In genomic region chr15:65420975-65421359, GRCh38 we compare ENCODE assay signal across 9 cellular contexts. TPM values are rescaled to one million over a fixed set of nuclear protein-coding genes. Genes with fewer than 3 reads are reported as not detected.
DNase-seq lines count a peak whose midpoint lies in the region; ATAC-seq and TF ChIP-seq lines count a peak whose summit lies in the region.
"Had no signal": no experiment of that assay in that cellular context is flagged by ENCODE, and none has a peak within 500 bp of the region (broad histone marks: within the 10 kb centered on the region; RNA-seq: fewer than 3 reads in every experiment).

No MANE protein-coding gene starts in this region.

- no peak overlapping the region; the same call in 1 of the 2 replicates for H3K4me3 ChIP-seq in IMR-90 (ENCODE audit: insufficient read depth, low read depth, low read length)
- H3K4me3 ChIP-seq in coronary artery: peak overlapping the region; percentile 82
- no peak overlapping the region for H3K4me3 ChIP-seq in mucosa of stomach (ENCODE audit: low read length)
- peak overlapping the region; percentile 76 to 77 for H3K4me3 ChIP-seq in stomach smooth muscle (ENCODE audit: low read length in 2 of 2)

- CTCF ChIA-PET in IMR-90 (lab: Yijun Ruan, JAX): interaction anchor here (1.2 to 2.2 kb wide), 3 partner anchors 12 to 46 kb away, joined by 3 to 8 read pairs (median 6); no protein-coding TSS in a partner anchor

- no peak for TF ChIP-seq CTCF in IMR-90 (conservative IDR thresholded peaks at IDR 0.05; ENCODE audit: low read depth, low read length)
- TF ChIP-seq CTCF in coronary artery (IDR thresholded peaks at IDR 0.05): no peak

- H2BK5ac ChIP-seq in IMR-90 (ENCODE audit: low read depth, low read length, poor library complexity, severe bottlenecking): no peak overlapping the region

- BruUV-seq in IMR-90 (replicated peaks; lab: Mats Ljungman, UMichigan): no TSS peak

- H3K56ac ChIP-seq in IMR-90 (ENCODE audit: extremely low read depth, insufficient read depth, low read length): no peak overlapping the region

- H4K20me1 ChIP-seq in IMR-90 (ENCODE audit: insufficient read depth, low read length): peaks cover 7% of the 10 kb centered on the region; the same call in 1 of the 2 replicates

- H3K9me1 ChIP-seq in IMR-90 (ENCODE audit: insufficient read depth, low read length): peaks cover 20% of the 10 kb centered on the region

- no peaks in the 10 kb centered on the region for H3K9me3 ChIP-seq in IMR-90 (ENCODE audit: control insufficient read depth, insufficient read depth, low read length)
- H3K9me3 ChIP-seq in mucosa of stomach (ENCODE audit: control insufficient read depth, low read length): no peaks in the 10 kb centered on the region
- no peaks in the 10 kb centered on the region for H3K9me3 ChIP-seq in stomach smooth muscle (ENCODE audit: control insufficient read depth in 2 of 2, low read length in 2 of 2)

- H3K18ac ChIP-seq in IMR-90 (ENCODE audit: low read depth, low read length): no peak overlapping the region

- peak overlapping the region; percentile 49 for H4K91ac ChIP-seq in IMR-90 (ENCODE audit: insufficient read depth, low read depth, low read length)

- no peak for TF ChIP-seq POLR2A in IMR-90 (IDR thresholded peaks at IDR 0.05; ENCODE audit: low read depth, low read length)

- dilution Hi-C loops in IMR-90 (cut with HindIII; ENCODE audit: low sequenced_read_pairs, unreplicated experiment): no loop called here

- no peak overlapping the region for H4K5ac ChIP-seq in IMR-90 (ENCODE audit: low read depth, low read length)

- TF ChIP-seq RAD21 in IMR-90 (IDR thresholded peaks at IDR 0.05; ENCODE audit: low read length): no peak

- POLR2A ChIA-PET in IMR-90 (lab: Charles Lee; ENCODE audit: unreplicated experiment): interaction anchor here (1.0 to 1.5 kb wide), 2 partner anchors 9 to 116 kb away, joined by 3 to 7 read pairs; partner anchors contain the start of gene RNU5B-1

- in situ Hi-C loops in IMR-90 (cut with MboI; ENCODE audit: low sequenced_read_pairs): no loop called here

- no peak overlapping the region for H2AK5ac ChIP-seq in IMR-90 (ENCODE audit: low read depth, low read length)

- ATAC-seq in IMR-90 (ENCODE audit: low read depth) (no peak), HG02623 (IDR thresholded peaks at IDR 0.05; ENCODE audit: unreplicated experiment) (no peak)

- H2BK15ac ChIP-seq in IMR-90 (ENCODE audit: low read depth, low read length): no peak overlapping the region

- peak overlapping the region; percentile 14; the same call in 1 of the 2 replicates for H3K4me2 ChIP-seq in IMR-90 (ENCODE audit: low read depth, low read length)

- H4K8ac ChIP-seq in IMR-90 (ENCODE audit: low read depth in 2 of 2, low read length in 2 of 2): peak overlapping the region; percentile 51 to 93; a peak in 2 of 4 replicates

- H3K4ac ChIP-seq in IMR-90 (ENCODE audit: low read depth, low read length): peak overlapping the region; percentile 94

- WGBS in IMR-90 (ENCODE audit: extremely low coverage in 2 of 2, insufficient read length in 1 of 2), 2 experiments: 17% methylated on average over 2 of the region's 17 CpGs; no CpG with 5 or more reads in 1 of the 2 experiments

- intact Hi-C loops in IMR-90 (cut with micrococcal nuclease): no loop called here

- 0 out of 2 replicates have a peak overlapping the region, but pooled peaks have one; percentile 59 for H3K23ac ChIP-seq in IMR-90 (ENCODE audit: low read depth, low read length)

- peaks cover 12% of the 10 kb centered on the region for H3K4me1 ChIP-seq in IMR-90 (ENCODE audit: control insufficient read depth, insufficient read depth, low read length)
- H3K4me1 ChIP-seq in mucosa of stomach (ENCODE audit: control insufficient read depth, insufficient read depth, low read length): peaks cover 12% of the 10 kb centered on the region
- peaks cover 23% of the 10 kb centered on the region for H3K4me1 ChIP-seq in stomach smooth muscle (ENCODE audit: control insufficient read depth, insufficient read depth, low read length)

- no peak for DNase-seq in IMR-90
- no peak for DNase-seq in coronary artery (ENCODE audit: low spot score)
- no peak for DNase-seq in pons (ENCODE audit: low spot score)
- no peak for DNase-seq in NCI-H526 (lab: John Stamatoyannopoulos, UW)
- DNase-seq in NCI-H82 treated with DMSO at 0.1 percent for 48 hours (lab: John Stamatoyannopoulos, UW; ENCODE audit: unreplicated experiment): no peak
- DNase-seq: NCI-H446 had no signal

- H3K27me3 ChIP-seq in IMR-90 (ENCODE audit: control insufficient read depth, insufficient read depth, low read length) (peaks cover 18% of the 10 kb centered on the region; the same call in 1 of the 2 replicates), mucosa of stomach (ENCODE audit: control insufficient read depth, insufficient read depth, low read length) (peaks cover 49% of the 10 kb centered on the region), stomach smooth muscle (ENCODE audit: control insufficient read depth in 1 of 2, insufficient read depth in 2 of 2, low read length in 2 of 2) (peaks cover 11 to 16% of the 10 kb centered on the region in 2 donors)

- H3K36me3 ChIP-seq in IMR-90 (ENCODE audit: control insufficient read depth, insufficient read depth, low read length) (no peaks in the 10 kb centered on the region), mucosa of stomach (ENCODE audit: control insufficient read depth, insufficient read depth, low read length) (no peaks in the 10 kb centered on the region), stomach smooth muscle (ENCODE audit: control insufficient read depth in 2 of 2, insufficient read depth in 2 of 2, low read length in 2 of 2) (no peaks in the 10 kb centered on the region)

- peak overlapping the region; percentile 26; the same call in 1 of the 2 replicates for H2BK20ac ChIP-seq in IMR-90 (ENCODE audit: low read depth, low read length)

- peak overlapping the region; percentile 32; the same call in 1 of the 2 replicates for H2BK120ac ChIP-seq in IMR-90 (ENCODE audit: low read depth, low read length)

- H2AFZ ChIP-seq in IMR-90 (replicated peaks; ENCODE audit: low read length, poor library complexity): peak overlapping the region; percentile 93

- peak overlapping the region; percentile 38 for H2AK9ac ChIP-seq in IMR-90 (replicated peaks; ENCODE audit: low read depth, low read length, poor library complexity)

- H3K9ac ChIP-seq in IMR-90 (ENCODE audit: low read depth, low read length) (no peak overlapping the region), mucosa of stomach (ENCODE audit: low read length) (peak overlapping the region; percentile 9), stomach smooth muscle (ENCODE audit: low read length in 2 of 2) (peak overlapping the region in 1 of 2 donors; percentile 38)

- peaks cover 0 to 22% of the 10 kb centered on the region in 2 experiments; a peak in 2 of 4 replicates for H3K79me1 ChIP-seq in IMR-90 (ENCODE audit: low read depth in 1 of 2, low read length in 2 of 2)

- peak overlapping the region; percentile 68 for H3K14ac ChIP-seq in IMR-90 (replicated peaks; ENCODE audit: low read depth, low read length)

- H3K27ac ChIP-seq in IMR-90 (ENCODE audit: insufficient read depth, low read length) (no peak overlapping the region), coronary artery (no peak overlapping the region), stomach smooth muscle (ENCODE audit: low read length) (no peak overlapping the region)

TF ChIP-seq in IMR-90, 13 proteins besides CTCF, POLR2A, EP300 and RAD21:
- no peak for TF ChIP-seq RFX5 (IDR thresholded peaks at IDR 0.05; ENCODE audit: low read depth, low read length)
- TF ChIP-seq NFE2L2 (IDR thresholded peaks at IDR 0.05; ENCODE audit: low read depth, low read length): no peak
- no peak for TF ChIP-seq MAFK (IDR thresholded peaks at IDR 0.05; ENCODE audit: low read depth, low read length)
- no peak for TF ChIP-seq SMC3 (IDR thresholded peaks at IDR 0.05; ENCODE audit: low read depth, low read length)
- TF ChIP-seq RCOR1 (IDR thresholded peaks at IDR 0.05; ENCODE audit: insufficient replicate concordance, low read length): no peak
- no peak for TF ChIP-seq CEBPB (IDR thresholded peaks at IDR 0.05; ENCODE audit: low read depth, low read length)
- TF ChIP-seq USF2 (IDR thresholded peaks at IDR 0.05; ENCODE audit: low read depth, low read length): no peak
- no peak for TF ChIP-seq BHLHE40 (IDR thresholded peaks at IDR 0.05; ENCODE audit: low read depth, low read length)
- TF ChIP-seq MXI1 (IDR thresholded peaks at IDR 0.05; ENCODE audit: borderline replicate concordance, low read depth, low read length): no peak
- no peak for TF ChIP-seq MAZ (IDR thresholded peaks at IDR 0.05; ENCODE audit: borderline replicate concordance, low read depth, low read length)
- TF ChIP-seq FOS (IDR thresholded peaks at IDR 0.05; ENCODE audit: low read depth, low read length): no peak
- no peak for TF ChIP-seq CHD1 (IDR thresholded peaks at IDR 0.05; ENCODE audit: low read depth, low read length)
- TF ChIP-seq, protein P1, sequence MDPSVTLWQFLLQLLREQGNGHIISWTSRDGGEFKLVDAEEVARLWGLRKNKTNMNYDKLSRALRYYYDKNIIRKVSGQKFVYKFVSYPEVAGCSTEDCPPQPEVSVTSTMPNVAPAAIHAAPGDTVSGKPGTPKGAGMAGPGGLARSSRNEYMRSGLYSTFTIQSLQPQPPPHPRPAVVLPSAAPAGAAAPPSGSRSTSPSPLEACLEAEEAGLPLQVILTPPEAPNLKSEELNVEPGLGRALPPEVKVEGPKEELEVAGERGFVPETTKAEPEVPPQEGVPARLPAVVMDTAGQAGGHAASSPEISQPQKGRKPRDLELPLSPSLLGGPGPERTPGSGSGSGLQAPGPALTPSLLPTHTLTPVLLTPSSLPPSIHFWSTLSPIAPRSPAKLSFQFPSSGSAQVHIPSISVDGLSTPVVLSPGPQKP (IDR thresholded peaks at IDR 0.05; ENCODE audit: borderline replicate concordance, low read depth, low read length): no peak

RNA-seq across cellular contexts. Expression of gene IGDCC4, which starts 1.8 kb away (rescaled TPM):
- total RNA-seq in IMR-90 (2012; rRNA removed): 0.54 and 0.56 TPM in 2 replicates
- 2.3 and 2.7 TPM in 2 replicates for polyA plus RNA-seq in IMR-90 (2012; rRNA removed)
- 1.2 and 2.6 TPM in 2 replicates for polyA plus RNA-seq in IMR-90 (2012; cell fraction: cytosol; rRNA removed)
- polyA plus RNA-seq in IMR-90 (2012; cell fraction: nucleus; rRNA removed; ENCODE audit: low replicate concordance): 12.3 and 14.6 TPM in 2 replicates

RNA-seq across cellular contexts. Expression of gene IGDCC3, which starts 43.2 kb away (rescaled TPM):
- total RNA-seq in IMR-90 (2012; rRNA removed): under 0.01 and 0.18 TPM in 2 replicates
- 0.19 and 0.32 TPM in 2 replicates for polyA plus RNA-seq in IMR-90 (2012; rRNA removed)
- polyA plus RNA-seq in IMR-90 (2012; cell fraction: cytosol; rRNA removed): 0.03 and 0.12 TPM in 2 replicates
- 0.27 and 0.29 TPM in 2 replicates for polyA plus RNA-seq in IMR-90 (2012; cell fraction: nucleus; rRNA removed; ENCODE audit: low replicate concordance)

Comparison
In these comparisons a context has a peak if more than half of its experiments do, and no peak if none do; other contexts are left out.
1. H3K4me3 ChIP-seq: peak in coronary artery (single experiment) and stomach smooth muscle (2 of 2); none in IMR-90 (single experiment) and mucosa of stomach (single experiment).